In the genomic region with DNA sequence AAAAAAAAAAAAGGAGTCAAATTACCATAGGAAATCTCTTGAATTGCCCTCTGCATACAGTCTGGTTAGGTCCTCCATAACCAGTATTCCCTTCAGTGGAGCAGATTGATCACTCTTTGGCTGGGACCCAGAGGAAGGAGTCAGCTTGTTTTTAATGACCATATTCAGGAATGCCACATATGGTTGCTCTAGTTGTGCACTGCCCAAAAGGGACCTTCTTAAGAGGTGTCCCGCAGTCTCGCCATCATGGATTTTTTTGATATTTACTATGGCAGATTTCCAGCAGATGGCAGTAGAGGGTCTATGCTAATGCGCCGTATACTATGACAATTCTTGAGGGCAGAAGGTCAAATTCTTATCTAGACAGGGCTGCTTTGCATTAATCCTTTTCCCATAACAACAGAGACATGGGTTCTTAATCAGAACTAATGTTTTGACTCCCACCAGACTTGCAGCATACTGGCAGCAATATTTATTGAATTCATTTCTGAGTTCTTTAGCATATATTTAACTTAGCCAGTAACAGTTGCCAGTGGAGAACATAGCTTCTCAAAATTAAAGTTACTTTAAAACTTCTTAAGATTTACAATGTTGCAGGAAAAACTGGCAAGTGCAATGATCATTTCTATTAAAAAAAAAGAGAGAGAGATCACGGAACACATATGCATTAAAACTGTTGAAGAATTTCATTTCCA, we compare ENCODE assay signal across 8 cellular contexts. TPM values are rescaled to one million over a fixed set of nuclear protein-coding genes. Genes with fewer than 3 reads are reported as not detected.
DNase-seq lines count a peak whose midpoint lies in the region; ATAC-seq lines count a peak whose summit lies in the region.

No MANE protein-coding gene starts in this region.

- intact Hi-C loops in right cardiac atrium (cut with DNase I), result loop anchor here in 3 of 4 donors (5.0 to 10.0 kb wide), 4 partner anchors 102 to 194 kb away; partner anchors contain the start of genes COA5 (in 3 of the 3) and UNC50 (in 3 of the 3)

- peak; percentile 60 for ATAC-seq in GM21576 (IDR thresholded peaks at IDR 0.05; ENCODE audit: unreplicated experiment)
- ATAC-seq in right cardiac atrium, result peak; percentile 71 to 81

- H3K4me3 ChIP-seq in MG63, result no peak overlapping the region
- H3K4me3 ChIP-seq in right cardiac atrium (ENCODE audit: low read length), result no peak overlapping the region

- peaks cover 3% of the 10 kb centered on the region for H3K9me3 Mint-ChIP-seq in activated naive CD8-positive, alpha-beta T cell treated with anti-CD3 and anti-CD28 coated beads for 36 hours

- no peaks in the 10 kb centered on the region for H3K36me3 ChIP-seq in MG63

- H3K4me1 Mint-ChIP-seq in activated naive CD8-positive, alpha-beta T cell treated with anti-CD3 and anti-CD28 coated beads for 36 hours, result peaks cover 18% of the 10 kb centered on the region

- no peaks in the 10 kb centered on the region for H3K27me3 ChIP-seq in MG63
- no peaks in the 10 kb centered on the region for H3K27me3 ChIP-seq in right cardiac atrium (ENCODE audit: control insufficient read depth, insufficient read depth)

- no peak overlapping the region for H3K4me3 Mint-ChIP-seq in activated naive CD8-positive, alpha-beta T cell treated with anti-CD3 and anti-CD28 coated beads for 36 hours

- no peaks in the 10 kb centered on the region for H3K4me1 ChIP-seq in right cardiac atrium (ENCODE audit: control insufficient read depth, insufficient read depth, low read length)

- H3K27me3 Mint-ChIP-seq in activated naive CD8-positive, alpha-beta T cell treated with anti-CD3 and anti-CD28 coated beads for 36 hours, result no peaks in the 10 kb centered on the region

- peak; percentile 81 for DNase-seq in COLO829 (ENCODE audit: low spot score)
- DNase-seq in MG63, result peak; percentile 5
- DNase-seq in SKM-1 treated with dmso at 0.1 percent for 144 hours (lab: John Stamatoyannopoulos, UW; ENCODE audit: unreplicated experiment), result peak; percentile 71
- DNase-seq in activated naive CD8-positive, alpha-beta T cell treated with anti-CD3 and anti-CD28 coated beads for 36 hours, result peak; percentile 40
- DNase-seq in right cardiac atrium, result no peak
- DNase-seq in smooth muscle cell of the brain vasculature (ENCODE audit: low read depth, low spot score), result peak; percentile 29
- DNase-seq in 8988T, result no peak

- H3K27ac Mint-ChIP-seq in activated naive CD8-positive, alpha-beta T cell treated with anti-CD3 and anti-CD28 coated beads for 36 hours, result no peak overlapping the region

- 26% methylated on average over 5 of the region's 5 CpGs for WGBS in right cardiac atrium

- H3K9me3 ChIP-seq in MG63 (no peaks in the 10 kb centered on the region), right cardiac atrium (ENCODE audit: control insufficient read depth, low read length) (no peaks in the 10 kb centered on the region)

- H3K36me3 Mint-ChIP-seq in activated naive CD8-positive, alpha-beta T cell treated with anti-CD3 and anti-CD28 coated beads for 36 hours, result no peaks in the 10 kb centered on the region

- H3K27ac ChIP-seq in right cardiac atrium (ENCODE audit: low read length), result no peak overlapping the region

RNA-seq across cellular contexts. Expression of gene INPP4A, which starts 31.8 kb away (rescaled TPM):
- 8.4 and 12.6 TPM in 2 replicates for total RNA-seq in MG63 (2014; rRNA removed; shearing (Covaris generic); ENCODE audit: low replicate concordance)
- 10 to 100 TPM; 31.6 to 31.9 TPM for total RNA-seq in activated naive CD8-positive, alpha-beta T cell treated with anti-CD3 and anti-CD28 coated beads for 36 hours
- total RNA-seq in right cardiac atrium, result 10 to 100 TPM; 15.7 to 18.1 (median 15.8) TPM
- polyA plus RNA-seq in right cardiac atrium, result 5.1 TPM

Comparison
In these comparisons a context has a peak if more than half of its experiments do, and no peak if none do; other contexts are left out.
1. DNase-seq: peak in COLO829 (single experiment), MG63 (single experiment), SKM-1 treated with dmso at 0.1 percent for 144 hours (single experiment), activated naive CD8-positive, alpha-beta T cell treated with anti-CD3 and anti-CD28 coated beads for 36 hours (single experiment) and smooth muscle cell of the brain vasculature (single experiment); none in right cardiac atrium (0 of 3) and 8988T (single experiment).